In genomic region chr20:62901891-62902290, GRCh38 we compare ENCODE assay signal across 1 cellular context.
TF ChIP-seq lines count a peak whose summit lies in the region.

No MANE protein-coding gene starts in this region.

TF ChIP-seq in WTC11, 78 proteins besides CTCF, POLR2A, EP300 and RAD21 (continued from another document):
- TF ChIP-seq PRDM15 (CRISPR knock-in tag; IDR thresholded peaks at IDR 0.05) (no peak), ZNF396 (CRISPR knock-in tag; IDR thresholded peaks at IDR 0.05; ENCODE audit: borderline replicate concordance) (no peak), E2F5 (CRISPR knock-in tag; IDR thresholded peaks at IDR 0.05) (no peak), NFATC4 (CRISPR knock-in tag; IDR thresholded peaks at IDR 0.05) (no peak), IRF1 (CRISPR knock-in tag; IDR thresholded peaks at IDR 0.05) (no peak), ZNF138 (CRISPR knock-in tag; conservative IDR thresholded peaks at IDR 0.05) (no peak), CDX4 (CRISPR knock-in tag; IDR thresholded peaks at IDR 0.05; ENCODE audit: borderline replicate concordance) (no peak), RORB (CRISPR knock-in tag; IDR thresholded peaks at IDR 0.05) (no peak)
